Comparison of ENCODE assay signal across 8 cellular contexts in genomic region chr2:229715895-229716507, GRCh38.
A peak's percentile ranks its signal among the peaks of the same experiment; 100 is the strongest.
DNase-seq lines count a peak whose midpoint lies in the region; ATAC-seq and TF ChIP-seq lines count a peak whose summit lies in the region.

No MANE protein-coding gene starts in this region.

- TF ChIP-seq CTCF in GM12864 (IDR thresholded peaks at IDR 0.05; ENCODE audit: low read depth, low read length, missing control alignments): peak; percentile 59
- peak; percentile 78 for TF ChIP-seq CTCF in epithelial cell of esophagus (IDR thresholded peaks at IDR 0.05; ENCODE audit: insufficient read depth, low read depth, low read length, missing control alignments)

- no peak for ATAC-seq in GM19351 (IDR thresholded peaks at IDR 0.05; ENCODE audit: unreplicated experiment)
- ATAC-seq in HG02981 (IDR thresholded peaks at IDR 0.05; ENCODE audit: unreplicated experiment): no peak

- H3K4me3 ChIP-seq in GM12864 (ENCODE audit: low read depth, low read length) (no peak overlapping the region), epithelial cell of esophagus (ENCODE audit: low read length) (no peak overlapping the region)

- DNase-seq in GM12864 (ENCODE audit: low read depth): no peak
- DNase-seq in NCI-H1092 treated with DMSO at 0.1 percent for 48 hours (lab: John Stamatoyannopoulos, UW): peak; percentile 69
- DNase-seq in SKM-1 treated with dmso at 0.1 percent for 144 hours (lab: John Stamatoyannopoulos, UW; ENCODE audit: unreplicated experiment): peak; percentile 46
- peak; percentile 67 for DNase-seq in epithelial cell of esophagus (ENCODE audit: low read depth)
- DNase-seq in putamen (ENCODE audit: low spot score): peak; percentile 64
- DNase-seq in activated CD8-positive, alpha-beta memory T cell treated with anti-CD3 and anti-CD28 coated beads, Interleukin-2, amount 50 U/mL, for 48 hours: no peak

Comparison
In these comparisons a context has a peak if more than half of its experiments do, and no peak if none do; other contexts are left out.
1. DNase-seq: peak in NCI-H1092 treated with DMSO at 0.1 percent for 48 hours (single experiment), SKM-1 treated with dmso at 0.1 percent for 144 hours (single experiment), epithelial cell of esophagus (single experiment) and putamen (single experiment); none in GM12864 (single experiment) and activated CD8-positive, alpha-beta memory T cell treated with anti-CD3 and anti-CD28 coated beads, Interleukin-2, amount 50 U/mL, for 48 hours (single experiment).